Comparison of ENCODE assay signal across 23 cellular contexts in the genomic region with DNA sequence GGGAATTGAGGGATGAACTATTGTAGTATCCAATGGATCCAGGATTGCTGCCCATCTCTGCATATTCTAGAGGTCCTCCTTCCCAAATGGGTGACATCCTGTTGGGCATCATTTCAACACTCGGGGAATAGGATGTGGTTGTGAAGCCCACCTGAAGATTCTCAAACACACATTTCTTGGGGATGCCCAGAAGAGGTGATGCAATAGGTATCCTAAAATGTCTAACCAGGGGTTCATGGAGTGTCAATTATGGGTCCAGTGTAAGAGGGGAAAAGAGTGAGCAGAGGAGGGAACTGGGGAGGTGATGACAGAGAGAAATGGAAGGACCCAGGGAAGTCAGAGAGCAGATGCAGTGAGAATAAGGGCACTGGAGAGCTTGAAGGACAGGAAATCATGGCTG.
"Had no signal": no experiment of that assay in that cellular context is flagged by ENCODE, and none has a peak within 500 bp of the region (broad histone marks: within the 10 kb centered on the region; RNA-seq: fewer than 3 reads in every experiment).

No MANE protein-coding gene starts in this region.

- H3K4me3 ChIP-seq: coronary artery, gastroesophageal sphincter, heart right ventricle, left lung, lower lobe of right lung, mucosa of descending colon had no signal

- FAIRE-seq: colon, endometrium, frontal cortex, islet of Langerhans, keratinocyte had no signal

- H3K27ac ChIP-seq: coronary artery, epithelial cell of prostate, foreskin keratinocyte, gastroesophageal sphincter, heart right ventricle, left lung, lower lobe of right lung had no signal

- DNase-seq: effector CD8-positive, alpha-beta T cell; effector memory CD8-positive, alpha-beta T cell; endodermal cell; erythroblast; foreskin keratinocyte; head of caudate nucleus; heart right ventricle; hippocampal formation; left cardiac atrium; left lung; left ventricle myocardium superior; lower lobe of right lung; mesenchymal stem cell; mucosa of descending colon had no signal

- ATAC-seq: effector memory CD8-positive, alpha-beta T cell; esophagus mucosa; foreskin keratinocyte; gastroesophageal sphincter; heart right ventricle; left cardiac atrium; left lung; left ventricle myocardium superior; lower lobe of right lung; mucosa of descending colon had no signal

- H3K36me3 ChIP-seq: gastroesophageal sphincter, heart right ventricle, left lung, lower lobe of right lung had no signal

- H3K27me3 ChIP-seq: foreskin keratinocyte, gastroesophageal sphincter, heart right ventricle, left lung had no signal

- H3K4me1 ChIP-seq: foreskin keratinocyte, gastroesophageal sphincter, heart right ventricle, left lung, lower lobe of right lung had no signal

- H3K9me3 ChIP-seq: gastroesophageal sphincter, lower lobe of right lung, mucosa of descending colon had no signal
